ENCODE assay signal across 8 cellular contexts in the genomic region with DNA sequence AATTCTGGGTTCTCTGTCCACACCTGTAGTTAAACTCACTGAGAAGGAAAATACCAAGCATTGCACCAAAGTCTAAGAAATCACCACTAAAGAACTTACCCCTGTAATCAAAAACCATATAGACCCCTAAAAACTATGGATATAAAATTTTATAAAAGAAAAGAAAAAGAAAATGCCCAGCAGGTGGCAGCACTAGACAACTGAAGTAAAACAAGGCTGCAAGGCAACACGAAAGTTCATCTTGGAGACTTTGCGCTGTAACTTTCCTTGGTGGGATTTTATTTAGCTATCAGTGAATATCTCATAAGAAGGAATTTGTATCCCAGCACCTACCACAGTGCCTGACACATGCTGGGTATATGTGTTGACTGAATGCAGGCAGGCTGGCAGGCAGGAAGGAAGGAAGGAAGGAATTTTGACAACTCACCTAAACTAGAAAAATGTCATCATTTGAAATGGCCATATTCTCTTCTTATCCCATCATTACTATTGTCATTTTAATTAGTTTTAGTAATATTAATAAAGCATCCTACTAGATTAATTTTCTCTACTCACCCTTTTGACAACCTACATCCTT.
DNase-seq lines count a peak whose midpoint lies in the region; ATAC-seq, FAIRE-seq and TF ChIP-seq lines count a peak whose summit lies in the region.

No MANE protein-coding gene starts in this region.

- H3K79me2 ChIP-seq in parathyroid adenoma, result no peaks in the 10 kb centered on the region

- H3K27ac Mint-ChIP-seq in activated T-helper 1 cell treated with anti-CD3 and anti-CD28 coated beads, Interleukin-12 subunit alpha, Interleukin-12 subunit beta, Interleukin-2, Interleukin-4 antibody, amounts not matched to agents 30 ng/mL and 10 ng/mL and 1 ng/mL, durations not matched to agents 14 hours and 24 hours and 36 hours, result peak overlapping the region; percentile 80

- H3K9me3 ChIP-seq in parathyroid adenoma (ENCODE audit: control insufficient read depth, low read length), result no peaks in the 10 kb centered on the region

- H3K36me3 ChIP-seq in parathyroid adenoma (ENCODE audit: control insufficient read depth, insufficient read depth, low read length), result no peaks in the 10 kb centered on the region

- H3K4me1 ChIP-seq in parathyroid adenoma, result no peaks in the 10 kb centered on the region

- H3K27me3 Mint-ChIP-seq in activated T-helper 1 cell treated with anti-CD3 and anti-CD28 coated beads, Interleukin-12 subunit alpha, Interleukin-12 subunit beta, Interleukin-2, Interleukin-4 antibody, amounts not matched to agents 30 ng/mL and 10 ng/mL and 1 ng/mL, durations not matched to agents 14 hours and 24 hours and 36 hours (ENCODE audit: insufficient read depth), result peaks cover 7% of the 10 kb centered on the region

- FAIRE-seq in RCC 7860 (lab: Jason Lieb, UNC), result peak; percentile 83

- peak; percentile 48; the same call in 1 of the 2 replicates for TF ChIP-seq CTCF in LNCAP (IDR thresholded peaks at IDR 0.05)
- TF ChIP-seq CTCF in foreskin fibroblast (IDR thresholded peaks at IDR 0.05; ENCODE audit: low read depth, low read length), result peak; percentile 24
- TF ChIP-seq CTCF in parathyroid adenoma (IDR thresholded peaks at IDR 0.05), result peak; percentile 74

- H3K36me3 Mint-ChIP-seq in activated T-helper 1 cell treated with anti-CD3 and anti-CD28 coated beads, Interleukin-12 subunit alpha, Interleukin-12 subunit beta, Interleukin-2, Interleukin-4 antibody, amounts not matched to agents 30 ng/mL and 10 ng/mL and 1 ng/mL, durations not matched to agents 14 hours and 24 hours and 36 hours (ENCODE audit: low read depth), result peaks cover 5% of the 10 kb centered on the region

- H3K4me3 ChIP-seq in foreskin fibroblast (ENCODE audit: low read depth in 1 of 2, low read length in 2 of 2) (no peak overlapping the region), parathyroid adenoma (ENCODE audit: low read depth, low read length) (no peak overlapping the region)

- H3K9ac ChIP-seq in parathyroid adenoma, result no peak overlapping the region

- no peak overlapping the region for H3K27ac ChIP-seq in parathyroid adenoma

- peak overlapping the region; percentile 59 for H3K4me3 Mint-ChIP-seq in activated T-helper 1 cell treated with anti-CD3 and anti-CD28 coated beads, Interleukin-12 subunit alpha, Interleukin-12 subunit beta, Interleukin-2, Interleukin-4 antibody, amounts not matched to agents 30 ng/mL and 10 ng/mL and 1 ng/mL, durations not matched to agents 14 hours and 24 hours and 36 hours

- intact Hi-C loops in activated T-helper 1 cell treated with anti-CD3 and anti-CD28 coated beads, Interleukin-12 subunit alpha, Interleukin-12 subunit beta, Interleukin-2, Interleukin-4 antibody, amounts not matched to agents 30 ng/mL and 10 ng/mL and 1 ng/mL, durations not matched to agents 14 hours and 24 hours and 36 hours (cut with micrococcal nuclease), result loop anchor here (1.0 to 5.0 kb wide), 10 partner anchors 26 to 753 kb away; partner anchors contain the start of gene ETV6

- H3K4me1 Mint-ChIP-seq in activated T-helper 1 cell treated with anti-CD3 and anti-CD28 coated beads, Interleukin-12 subunit alpha, Interleukin-12 subunit beta, Interleukin-2, Interleukin-4 antibody, amounts not matched to agents 30 ng/mL and 10 ng/mL and 1 ng/mL, durations not matched to agents 14 hours and 24 hours and 36 hours (ENCODE audit: low read depth), result peaks cover 24% of the 10 kb centered on the region

- H3K4me2 ChIP-seq in parathyroid adenoma (ENCODE audit: low read length), result no peak overlapping the region

- DNase-seq in DMS114 treated with DMSO at 0.1 percent for 48 hours (lab: John Stamatoyannopoulos, UW; ENCODE audit: unreplicated experiment) (peak; percentile 73), RCC 7860 (ENCODE audit: low spot score) (peak; percentile 50), foreskin fibroblast (peak; percentile 38 to 77), ureter (ENCODE audit: low spot score) (peak; percentile 70)
- peak; percentile 20 for DNase-seq in activated T-helper 1 cell treated with anti-CD3 and anti-CD28 coated beads, Interleukin-12 subunit alpha, Interleukin-12 subunit beta, Interleukin-2, Interleukin-4 antibody, amounts not matched to agents 30 ng/mL and 10 ng/mL and 1 ng/mL, durations not matched to agents 14 hours and 24 hours and 36 hours (ENCODE audit: low spot score)

- H3K27me3 ChIP-seq in parathyroid adenoma (ENCODE audit: control insufficient read depth, insufficient read depth, low read length), result no peaks in the 10 kb centered on the region

- no peak for ATAC-seq in GM19455 (IDR thresholded peaks at IDR 0.05; ENCODE audit: unreplicated experiment)

- peaks cover 11% of the 10 kb centered on the region for H3K9me3 Mint-ChIP-seq in activated T-helper 1 cell treated with anti-CD3 and anti-CD28 coated beads, Interleukin-12 subunit alpha, Interleukin-12 subunit beta, Interleukin-2, Interleukin-4 antibody, amounts not matched to agents 30 ng/mL and 10 ng/mL and 1 ng/mL, durations not matched to agents 14 hours and 24 hours and 36 hours

- H2AFZ ChIP-seq in parathyroid adenoma, result peak overlapping the region; percentile 6

Comparison
In these comparisons a context has a peak if more than half of its experiments do, and no peak if none do; other contexts are left out.
1. DNase-seq: peak in every context shown above with its lines; median percentile 73 in DMS114 treated with DMSO at 0.1 percent for 48 hours; 70 in ureter; 58 in foreskin fibroblast; 50 in RCC 7860; 20 in activated T-helper 1 cell treated with anti-CD3 and anti-CD28 coated beads, Interleukin-12 subunit alpha, Interleukin-12 subunit beta, Interleukin-2, Interleukin-4 antibody, amounts not matched to agents 30 ng/mL and 10 ng/mL and 1 ng/mL, durations not matched to agents 14 hours and 24 hours and 36 hours.
2. CTCF ChIP-seq: peak in every context shown above with its lines; median percentile 74 in parathyroid adenoma; 48 in LNCAP; 24 in foreskin fibroblast.